Comparison of ENCODE assay signal across 25 cellular contexts in genomic region chr13:30423891-30424290, GRCh38. TPM values are rescaled to one million over a fixed set of nuclear protein-coding genes. Genes with fewer than 3 reads are reported as not detected.
DNase-seq lines count a peak whose midpoint lies in the region; ATAC-seq and TF ChIP-seq lines count a peak whose summit lies in the region.
"Had no signal": no experiment of that assay in that cellular context is flagged by ENCODE, and none has a peak within 500 bp of the region (broad histone marks: within the 10 kb centered on the region; RNA-seq: fewer than 3 reads in every experiment).

No MANE protein-coding gene starts in this region.

- H3K9me3 ChIP-seq in CD4-positive, CD25-positive, alpha-beta regulatory T cell (ENCODE audit: control insufficient read depth in 2 of 2, low read length in 2 of 2): no peaks in the 10 kb centered on the region
- H3K9me3 ChIP-seq in OCI-LY1 (ENCODE audit: low read length) (no peaks in the 10 kb centered on the region), uterus (no peaks in the 10 kb centered on the region), upper lobe of right lung (no peaks in the 10 kb centered on the region)
- H3K9me3 ChIP-seq: BE2C had no signal

- peaks cover 6% of the 10 kb centered on the region for H3K4me1 ChIP-seq in CD4-positive, CD25-positive, alpha-beta regulatory T cell (ENCODE audit: control insufficient read depth, insufficient read depth, low read length, poor library complexity, severe bottlenecking)
- H3K4me1 ChIP-seq in OCI-LY1 (ENCODE audit: insufficient read depth, low read length, severe bottlenecking): peaks cover 52% of the 10 kb centered on the region
- H3K4me1 ChIP-seq in uterus: peaks cover 0 to 6% of the 10 kb centered on the region in 2 donors
- peaks cover 4% of the 10 kb centered on the region for H3K4me1 ChIP-seq in upper lobe of right lung
- H3K4me1 ChIP-seq: BE2C had no signal

- H3K4me3 Mint-ChIP-seq in CD4-positive, CD25-positive, alpha-beta regulatory T cell: peak overlapping the region in 3 of 4 donors; percentile 26 to 27 (median 26)
- H3K4me3 Mint-ChIP-seq: CD4-positive, alpha-beta memory T cell had no signal

- H4K20me1 ChIP-seq in OCI-LY1 (ENCODE audit: insufficient read depth, low read length): no peaks in the 10 kb centered on the region

- peak overlapping the region; percentile 38 for H3K9ac ChIP-seq in OCI-LY1 (ENCODE audit: low read length)

- no peak for TF ChIP-seq POLR2A in uterus (IDR thresholded peaks at IDR 0.05)

- ATAC-seq in CD4-positive, CD25-positive, alpha-beta regulatory T cell (ENCODE audit: low read depth in 2 of 2): no peak
- ATAC-seq in upper lobe of right lung (no peak), GM19467 (IDR thresholded peaks at IDR 0.05; ENCODE audit: unreplicated experiment) (no peak)

- no peak overlapping the region for H3K4me3 ChIP-seq in CD4-positive, CD25-positive, alpha-beta regulatory T cell (ENCODE audit: low read depth, low read length)
- peak overlapping the region; percentile 76 for H3K4me3 ChIP-seq in OCI-LY1 (ENCODE audit: low read depth, low read length, poor library complexity, severe bottlenecking)
- no peak overlapping the region for H3K4me3 ChIP-seq in coronary artery
- H3K4me3 ChIP-seq in uterus: no peak overlapping the region
- H3K4me3 ChIP-seq in upper lobe of right lung: no peak overlapping the region
- H3K4me3 ChIP-seq: PC-9 had no signal

- intact Hi-C loops in uterus (cut with DNase I; ENCODE audit: low total_unique reads): loop anchor here (5.0 kb wide), 1 partner anchor 832 kb away; no protein-coding TSS in a partner anchor
- intact Hi-C loops in upper lobe of right lung (cut with DNase I): no loop called here

- no peak overlapping the region for H2AFZ ChIP-seq in OCI-LY1 (ENCODE audit: low read length)
- H2AFZ ChIP-seq: PC-9 had no signal

- H3K36me3 Mint-ChIP-seq in CD4-positive, CD25-positive, alpha-beta regulatory T cell: no peaks in the 10 kb centered on the region

- TF ChIP-seq CTCF in OCI-LY1 (IDR thresholded peaks at IDR 0.05; ENCODE audit: low read length): no peak
- no peak for TF ChIP-seq CTCF in coronary artery (IDR thresholded peaks at IDR 0.05)
- TF ChIP-seq CTCF in uterus (IDR thresholded peaks at IDR 0.05): no peak
- no peak for TF ChIP-seq CTCF in upper lobe of right lung (IDR thresholded peaks at IDR 0.05)

- H3K4me2 ChIP-seq in OCI-LY1 (ENCODE audit: low read length): peak overlapping the region; percentile 88
- H3K4me2 ChIP-seq: PC-9 had no signal

- 0 out of 2 replicates have a peak, but pooled peaks cover 7% of the 10 kb centered on the region for H3F3A ChIP-seq in OCI-LY1 (ENCODE audit: insufficient read depth, low read length)

- H3K79me2 ChIP-seq in OCI-LY1 (ENCODE audit: insufficient read depth, low read length): 0 out of 2 replicates have a peak, but pooled peaks cover 3% of the 10 kb centered on the region

- no peak overlapping the region for H3K27ac Mint-ChIP-seq in CD4-positive, CD25-positive, alpha-beta regulatory T cell

- H3K27me3 ChIP-seq in CD4-positive, CD25-positive, alpha-beta regulatory T cell (ENCODE audit: control insufficient read depth, insufficient read depth, low read length): no peaks in the 10 kb centered on the region
- no peaks in the 10 kb centered on the region for H3K27me3 ChIP-seq in OCI-LY1 (ENCODE audit: insufficient read depth, low read length)
- H3K27me3 ChIP-seq in uterus: no peaks in the 10 kb centered on the region
- H3K27me3 ChIP-seq in upper lobe of right lung: no peaks in the 10 kb centered on the region
- H3K27me3 ChIP-seq: BE2C had no signal

- DNase-seq in CD4-positive, CD25-positive, alpha-beta regulatory T cell: no peak
- peak; percentile 26 for DNase-seq in coronary artery (ENCODE audit: low spot score)
- no peak for DNase-seq in uterus
- no peak for DNase-seq in upper lobe of right lung
- no peak for DNase-seq in NCI-H1417 treated with DMSO at 0.1 percent for 48 hours (lab: John Stamatoyannopoulos, UW)
- DNase-seq: BE2C; CD4-positive, alpha-beta memory T cell; COR-L47; GF-D8; HCEC 1CT; IMR-90; KG1; NCI-H1048; NCI-H1436; NCI-H187 treated with DMSO at 0.1 percent for 48 hours; NCI-H2107; NCI-H524 treated with DMSO at 0.1 percent for 48 hours; NCI-H774; PC-9; Right ventricle myocardium superior; RPMI8226 had no signal

- no peaks in the 10 kb centered on the region for H3K9me2 ChIP-seq in OCI-LY1 (ENCODE audit: low read depth, low read length)

- H3K36me3 ChIP-seq in CD4-positive, CD25-positive, alpha-beta regulatory T cell (ENCODE audit: control insufficient read depth, insufficient read depth, low read length): no peaks in the 10 kb centered on the region
- H3K36me3 ChIP-seq in OCI-LY1 (ENCODE audit: insufficient read depth, low read length) (no peaks in the 10 kb centered on the region), uterus (no peaks in the 10 kb centered on the region), upper lobe of right lung (no peaks in the 10 kb centered on the region)
- H3K36me3 ChIP-seq: BE2C had no signal

- no peaks in the 10 kb centered on the region for H3K9me3 Mint-ChIP-seq in CD4-positive, CD25-positive, alpha-beta regulatory T cell

- H3K27me3 Mint-ChIP-seq in CD4-positive, CD25-positive, alpha-beta regulatory T cell: peaks cover 6% of the 10 kb centered on the region
- H3K27me3 Mint-ChIP-seq: CD4-positive, alpha-beta memory T cell had no signal

- no peak overlapping the region for H3K27ac ChIP-seq in CD4-positive, CD25-positive, alpha-beta regulatory T cell (ENCODE audit: insufficient read depth, low read length, poor library complexity, severe bottlenecking)
- H3K27ac ChIP-seq in OCI-LY1 (ENCODE audit: low read depth, low read length, poor library complexity, severe bottlenecking) (peak overlapping the region; percentile 78), coronary artery (no peak overlapping the region), uterus (peak overlapping the region; percentile 97 to 98), upper lobe of right lung (no peak overlapping the region)
- H3K27ac ChIP-seq: PC-9 had no signal

- peaks cover 5 to 26% (median 19%) of the 10 kb centered on the region in 4 donors for H3K4me1 Mint-ChIP-seq in CD4-positive, CD25-positive, alpha-beta regulatory T cell

RNA-seq across cellular contexts. Expression of gene UBE2L5, which starts 1.6 kb away (rescaled TPM):
- not detected for total RNA-seq in CD4-positive, CD25-positive, alpha-beta regulatory T cell
- polyA plus RNA-seq in CD4-positive, CD25-positive, alpha-beta regulatory T cell: not detected
- 1 to 10 TPM in 1 of 4 donors, under 1 TPM in 1, not detected in 2; 0.21 to 2.8 TPM for total RNA-seq in uterus
- total RNA-seq in upper lobe of right lung: not detected
- total RNA-seq: CD4-positive, alpha-beta memory T cell; H1; PC-9; Right ventricle myocardium superior; T-helper 1 cell treated with Interleukin-12 subunit alpha and Interleukin-12 subunit beta and Interleukin-4 antibody, amounts not matched to agents 30 ng/mL and 1 ng/mL, for 36 hours had no signal
- polyA plus RNA-seq: CD4-positive, alpha-beta memory T cell; H1; IMR-90 had no signal

RNA-seq across cellular contexts. Expression of gene HMGB1, which starts 41.8 kb away (rescaled TPM):
- total RNA-seq in CD4-positive, CD25-positive, alpha-beta regulatory T cell: 363 TPM
- polyA plus RNA-seq in CD4-positive, CD25-positive, alpha-beta regulatory T cell: 100 to 1,000 TPM; 639 to 723 (median 666) TPM
- total RNA-seq in uterus (100 to 1,000 TPM; 223 to 629 (median 402) TPM), upper lobe of right lung (224 TPM)

Comparison
In these comparisons a context has a peak if more than half of its experiments do, and no peak if none do; other contexts are left out.
1. H3K27ac ChIP-seq: peak in OCI-LY1 (single experiment) and uterus (2 of 2); none in CD4-positive, CD25-positive, alpha-beta regulatory T cell (single experiment), coronary artery (0 of 2) and upper lobe of right lung (single experiment).